ENCODE assay signal across 1 cellular context in the genomic region with DNA sequence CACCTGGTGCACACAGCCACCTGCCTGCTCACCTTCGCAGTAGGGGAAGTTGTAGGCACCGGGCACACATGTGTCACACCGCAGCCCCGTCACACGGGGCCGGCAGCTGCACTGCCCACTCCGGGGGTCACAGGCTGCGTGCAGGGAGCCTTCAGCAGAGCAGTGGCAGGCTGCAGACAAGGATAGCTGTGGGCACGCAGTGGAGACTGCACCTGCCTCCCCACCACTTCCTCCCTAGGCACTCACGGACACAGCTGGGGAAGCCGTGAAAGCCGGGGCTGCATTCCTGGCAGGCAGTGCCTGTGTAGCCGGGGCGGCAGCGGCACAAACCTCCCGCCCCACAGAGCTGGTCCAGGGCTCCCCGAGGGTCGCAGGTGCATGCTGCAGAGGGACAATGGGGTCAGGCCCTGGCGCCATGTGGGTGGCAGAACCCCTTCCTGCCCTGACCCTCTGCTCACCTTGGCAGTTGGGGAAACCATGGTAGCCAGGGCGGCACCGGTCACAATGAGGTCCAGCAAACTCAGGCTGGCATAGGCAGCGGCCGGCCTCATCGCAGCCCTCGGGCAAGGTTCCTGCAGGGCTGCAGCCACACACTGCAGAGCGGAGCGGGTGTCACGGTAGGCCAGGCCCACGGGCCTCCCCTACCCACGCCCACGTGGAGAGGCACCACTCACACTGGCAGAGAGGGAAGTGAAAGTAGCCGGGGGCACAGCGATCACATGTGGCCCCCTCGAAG.
TF ChIP-seq lines count a peak whose summit lies in the region.

No MANE protein-coding gene starts in this region.

TF ChIP-seq in endothelial cell of umbilical vein, 7 proteins besides CTCF, POLR2A, EP300 and RAD21 (continued from another document):
- TF ChIP-seq POLR2AphosphoS5 (IDR thresholded peaks at IDR 0.05; ENCODE audit: insufficient read depth, low read depth, low read length) (no peak), GATA2 (IDR thresholded peaks at IDR 0.05; ENCODE audit: insufficient read depth, insufficient read length, low read depth, low read length) (no peak)
TF ChIP-seq in endothelial cell of umbilical vein: peak in this region for 0.
